In genomic region chr14:68386950-68387779, GRCh38 we compare ENCODE assay signal across 1 cellular context.
A peak's percentile ranks its signal among the peaks of the same experiment; 100 is the strongest.
TF ChIP-seq lines count a peak whose summit lies in the region.

No MANE protein-coding gene starts in this region.

TF ChIP-seq in HepG2, 621 proteins besides CTCF, POLR2A, EP300 and RAD21 (continued from another document):
- TF ChIP-seq PRDM15 (CRISPR knock-in tag; IDR thresholded peaks at IDR 0.05): peak; percentile 91
